Comparison of ENCODE assay signal across 12 cellular contexts in the genomic region with DNA sequence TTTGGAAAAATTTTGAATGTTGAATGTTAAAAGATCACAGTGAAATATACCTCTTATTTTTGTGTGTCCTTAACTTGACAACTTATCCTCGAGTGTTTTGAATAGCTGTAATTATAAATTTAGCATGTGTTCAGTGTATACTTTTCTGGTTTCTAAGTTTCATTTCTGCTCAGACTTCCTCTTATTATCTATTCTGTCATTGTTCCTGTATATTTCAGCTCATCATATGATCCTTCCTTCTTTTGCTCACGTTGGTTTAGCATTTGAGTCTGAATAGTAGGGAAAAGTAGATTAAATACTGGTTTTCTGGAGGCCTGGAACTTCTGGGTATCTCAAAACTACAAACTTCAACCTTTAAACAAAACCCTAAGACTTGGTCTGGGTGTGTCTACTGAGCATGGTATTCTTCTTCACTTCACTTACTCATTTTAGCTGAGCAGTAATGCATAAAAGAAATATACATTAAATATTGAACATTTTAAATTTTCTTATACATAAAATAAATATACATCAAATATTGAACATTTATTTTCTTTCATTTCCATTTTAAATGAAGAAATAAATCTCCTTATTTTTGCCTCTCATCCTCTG. TPM values are rescaled to one million over a fixed set of nuclear protein-coding genes. Genes with fewer than 3 reads are reported as not detected.
DNase-seq lines count a peak whose midpoint lies in the region; ATAC-seq and TF ChIP-seq lines count a peak whose summit lies in the region.
"Had no signal": no experiment of that assay in that cellular context is flagged by ENCODE, and none has a peak within 500 bp of the region (broad histone marks: within the 10 kb centered on the region; RNA-seq: fewer than 3 reads in every experiment).

No MANE protein-coding gene starts in this region.

- H3K4me1 Mint-ChIP-seq in T-cell: peaks cover 44 to 56% (median 53%) of the 10 kb centered on the region in 3 donors

- POLR2A ChIA-PET in T-cell (lab: Charles Lee): interaction anchor here (0.8 to 1.0 kb wide), 2 partner anchors 13 to 78 kb away, joined by 3 read pairs; no protein-coding TSS in a partner anchor

- no peaks in the 10 kb centered on the region for H3K36me3 ChIP-seq in BLaER1 treated with 17β-estradiol and CSF1 and Interleukin-3, amounts not matched to agents 10 nM and 100 nM
- no peaks in the 10 kb centered on the region for H3K36me3 ChIP-seq in colonic mucosa
- H3K36me3 ChIP-seq: HAP-1 had no signal

- no peaks in the 10 kb centered on the region for H3K27me3 ChIP-seq in BLaER1 treated with 17β-estradiol and CSF1 and Interleukin-3, amounts not matched to agents 10 nM and 100 nM
- no peaks in the 10 kb centered on the region for H3K27me3 ChIP-seq in colonic mucosa

- H3K4me3 Mint-ChIP-seq in T-cell: peak overlapping the region in 1 of 3 donors; percentile 4

- peaks cover 0 to 8% (median 3%) of the 10 kb centered on the region in 11 experiments; a peak in 4 of 22 replicates for H3K9me3 ChIP-seq in BLaER1 treated with 17β-estradiol and CSF1 and Interleukin-3, amounts not matched to agents 10 nM and 100 nM (replicated peaks in 1 of 11)
- H3K9me3 ChIP-seq in colonic mucosa: no peaks in the 10 kb centered on the region
- H3K9me3 ChIP-seq: HAP-1 had no signal

- DNase-seq in T-cell (no peak), foreskin fibroblast (no peak), colonic mucosa (no peak), COLO829 (ENCODE audit: low spot score) (no peak)
- DNase-seq: mesendoderm, NCI-H2029 treated with DMSO at 0.1 percent for 48 hours had no signal

- peaks cover 3% of the 10 kb centered on the region for H3K36me3 Mint-ChIP-seq in T-cell

- H3K27me3 Mint-ChIP-seq in T-cell: no peaks in the 10 kb centered on the region

- peak overlapping the region; percentile 79 to 85 for H3K27ac Mint-ChIP-seq in T-cell

- intact Hi-C loops in colonic mucosa (cut with DNase I): no loop called here

- H3K4me1 ChIP-seq in BLaER1 treated with 17β-estradiol and CSF1 and Interleukin-3, amounts not matched to agents 10 nM and 100 nM: peaks cover 0 to 45% (median 6%) of the 10 kb centered on the region in 10 experiments; a peak in 12 of 20 replicates
- no peaks in the 10 kb centered on the region for H3K4me1 ChIP-seq in colonic mucosa
- H3K4me1 ChIP-seq: HAP-1 had no signal

- H3K9ac ChIP-seq in BLaER1 treated with 17β-estradiol and CSF1 and Interleukin-3, amounts not matched to agents 10 nM and 100 nM: peak overlapping the region in 4 of 11 experiments; percentile 13 to 76 (median 66); a peak in 5 of 22 replicates
- no peak overlapping the region for H3K9ac ChIP-seq in colonic mucosa (ENCODE audit: low read depth in 2 of 2, low read length in 2 of 2)

- CTCF ChIA-PET in T-cell (lab: Charles Lee): interaction anchor here in 1 of 2 donors (1.0 kb wide), 1 partner anchor 77 kb away, joined by 4 read pairs; no protein-coding TSS in a partner anchor

- no peak overlapping the region for H3K4me3 ChIP-seq in BLaER1 treated with 17β-estradiol and CSF1 and Interleukin-3, amounts not matched to agents 10 nM and 100 nM
- H3K4me3 ChIP-seq in foreskin fibroblast (ENCODE audit: low read depth in 1 of 2, low read length in 2 of 2) (no peak overlapping the region), colonic mucosa (no peak overlapping the region)
- H3K4me3 ChIP-seq: HAP-1 had no signal

- peak overlapping the region in 7 of 11 experiments; percentile 37 to 88 (median 75); a peak in 13 of 22 replicates for H3K27ac ChIP-seq in BLaER1 treated with 17β-estradiol and CSF1 and Interleukin-3, amounts not matched to agents 10 nM and 100 nM
- no peak overlapping the region for H3K27ac ChIP-seq in colonic mucosa

- peak overlapping the region in 7 of 11 experiments; percentile 35 to 71 (median 49); a peak in 13 of 22 replicates for H3K4me2 ChIP-seq in BLaER1 treated with 17β-estradiol and CSF1 and Interleukin-3, amounts not matched to agents 10 nM and 100 nM

- H4K20me1 ChIP-seq in BLaER1 treated with 17β-estradiol and CSF1 and Interleukin-3, amounts not matched to agents 10 nM and 100 nM: no peaks in the 10 kb centered on the region

- TF ChIP-seq CTCF in foreskin fibroblast (IDR thresholded peaks at IDR 0.05; ENCODE audit: low read depth, low read length) (no peak), colonic mucosa (IDR thresholded peaks at IDR 0.05) (no peak)

- peaks cover 4 to 10% (median 9%) of the 10 kb centered on the region in 3 donors for H3K9me3 Mint-ChIP-seq in T-cell

- ATAC-seq in GM19328 (IDR thresholded peaks at IDR 0.05; ENCODE audit: unreplicated experiment) (peak; percentile 79), HG03103 (IDR thresholded peaks at IDR 0.05; ENCODE audit: low read depth, unreplicated experiment) (peak; percentile 90), T-cell (replicated peaks in 1 of 4) (no peak), GM19324 (IDR thresholded peaks at IDR 0.05; ENCODE audit: low FRiP score, unreplicated experiment) (no peak)

RNA-seq across cellular contexts. Expression of a gene that starts 3.3 kb away (rescaled TPM):
- total RNA-seq in T-cell: not detected
- not detected for total RNA-seq in colonic mucosa
- total RNA-seq: activated CD8-positive, alpha-beta memory T cell treated with anti-CD3 and anti-CD28 coated beads for 36 hours had no signal

Comparison
In these comparisons a context has a peak if more than half of its experiments do, and no peak if none do; other contexts are left out.
1. ATAC-seq: peak in GM19328 (single experiment) and HG03103 (single experiment); none in T-cell (0 of 4) and GM19324 (single experiment).